In the genomic region with DNA sequence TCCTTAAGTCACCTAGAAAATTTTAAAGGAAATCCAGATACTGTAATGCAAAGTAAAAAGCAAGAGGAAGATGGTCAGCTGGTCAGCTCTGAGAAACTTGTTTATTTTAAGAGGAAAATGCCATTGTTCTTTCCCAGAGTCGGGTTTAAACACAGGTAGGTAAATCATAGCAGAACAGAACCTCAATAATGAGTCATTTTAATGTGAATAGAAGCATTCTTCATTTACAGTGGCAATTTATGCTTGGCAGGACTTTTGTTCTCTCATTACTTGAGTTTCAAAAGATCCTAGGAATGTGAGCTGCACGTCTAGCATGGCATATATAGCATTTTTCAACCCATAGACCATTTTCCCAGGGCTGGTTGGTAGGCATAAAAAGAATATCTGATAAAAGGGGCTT, we compare ENCODE assay signal across 17 cellular contexts.
DNase-seq lines count a peak whose midpoint lies in the region; ATAC-seq and TF ChIP-seq lines count a peak whose summit lies in the region.
"Had no signal": no experiment of that assay in that cellular context is flagged by ENCODE, and none has a peak within 500 bp of the region (broad histone marks: within the 10 kb centered on the region; RNA-seq: fewer than 3 reads in every experiment).

No MANE protein-coding gene starts in this region.

- no peak for TF ChIP-seq CTCF in nephron (IDR thresholded peaks at IDR 0.05; ENCODE audit: unreplicated experiment in 3 of 3)

- no peak overlapping the region for H3K4me3 ChIP-seq in SJSA1
- H3K4me3 ChIP-seq in right cardiac atrium (ENCODE audit: low read length): no peak overlapping the region
- H3K4me3 ChIP-seq: Peyer's patch had no signal

- intact Hi-C loops in right cardiac atrium (cut with DNase I): no loop called here

- H3K4me1 ChIP-seq in SJSA1 (replicated peaks) (peaks cover 15% of the 10 kb centered on the region), right cardiac atrium (ENCODE audit: control insufficient read depth, insufficient read depth, low read length) (no peaks in the 10 kb centered on the region)
- H3K4me1 ChIP-seq: Caco-2, Peyer's patch had no signal

- DNase-seq in H4 (ENCODE audit: low spot score) (peak; percentile 60), SJSA1 (ENCODE audit: low read depth in 1 of 2, low spot score in 2 of 2) (peak in 1 of 2 experiments; percentile 91), epithelial cell of prostate (ENCODE audit: low read depth, low spot score) (peak; percentile 31), epidermal melanocyte (ENCODE audit: insufficient read length, low spot score) (no peak), right cardiac atrium (no peak)
- no peak for DNase-seq in activated effector memory CD4-positive, alpha-beta T cell treated with Interleukin-2 at 50 U/mL for 16 hours
- DNase-seq: AML-193, Caco-2, NCI-H1417, NCI-H2029, NCI-H2171 treated with DMSO at 0.1 percent for 48 hours, Peyer's patch, Right ventricle myocardium superior had no signal

- no peaks in the 10 kb centered on the region; the same call in 1 of the 2 replicates for H3K27me3 ChIP-seq in SJSA1 (replicated peaks)
- no peaks in the 10 kb centered on the region for H3K27me3 ChIP-seq in right cardiac atrium (ENCODE audit: control insufficient read depth, insufficient read depth)
- H3K27me3 ChIP-seq: Peyer's patch had no signal

- no peaks in the 10 kb centered on the region for H3K4me1 Mint-ChIP-seq in nephron

- no peak overlapping the region for H3K4me3 Mint-ChIP-seq in nephron

- peaks cover 5% of the 10 kb centered on the region for H3K9me3 Mint-ChIP-seq in nephron

- peak overlapping the region in 2 of 3 experiments; percentile 15 to 27 for H3K27ac Mint-ChIP-seq in nephron

- no peaks in the 10 kb centered on the region for H3K9me3 ChIP-seq in SJSA1 (replicated peaks)
- H3K9me3 ChIP-seq in right cardiac atrium (ENCODE audit: control insufficient read depth, low read length): no peaks in the 10 kb centered on the region
- H3K9me3 ChIP-seq: Caco-2, Peyer's patch had no signal

- H3K36me3 Mint-ChIP-seq in nephron (ENCODE audit: low read depth): no peaks in the 10 kb centered on the region

- ATAC-seq in HG03442 (IDR thresholded peaks at IDR 0.05; ENCODE audit: unreplicated experiment) (no peak), right cardiac atrium (no peak)
- ATAC-seq: HepG2 had no signal

- H3K27ac ChIP-seq in SJSA1 (peak overlapping the region; percentile 2), epithelial cell of prostate (no peak overlapping the region), right cardiac atrium (ENCODE audit: low read length) (no peak overlapping the region)
- H3K27ac ChIP-seq: KMS-11, Peyer's patch had no signal

- H3K27me3 Mint-ChIP-seq in nephron (ENCODE audit: low read depth): no peaks in the 10 kb centered on the region

- whole genome bisulfite sequencing in right cardiac atrium: 21% methylated on average over 2 of the region's 2 CpGs

- H3K36me3 ChIP-seq in SJSA1: no peaks in the 10 kb centered on the region
- H3K36me3 ChIP-seq: Peyer's patch had no signal

Comparison
In these comparisons a context has a peak if more than half of its experiments do, and no peak if none do; other contexts are left out.
1. DNase-seq: peak in H4 (single experiment) and epithelial cell of prostate (single experiment); none in activated effector memory CD4-positive, alpha-beta T cell treated with Interleukin-2 at 50 U/mL for 16 hours (single experiment), epidermal melanocyte (single experiment) and right cardiac atrium (0 of 3).